In the genomic region with DNA sequence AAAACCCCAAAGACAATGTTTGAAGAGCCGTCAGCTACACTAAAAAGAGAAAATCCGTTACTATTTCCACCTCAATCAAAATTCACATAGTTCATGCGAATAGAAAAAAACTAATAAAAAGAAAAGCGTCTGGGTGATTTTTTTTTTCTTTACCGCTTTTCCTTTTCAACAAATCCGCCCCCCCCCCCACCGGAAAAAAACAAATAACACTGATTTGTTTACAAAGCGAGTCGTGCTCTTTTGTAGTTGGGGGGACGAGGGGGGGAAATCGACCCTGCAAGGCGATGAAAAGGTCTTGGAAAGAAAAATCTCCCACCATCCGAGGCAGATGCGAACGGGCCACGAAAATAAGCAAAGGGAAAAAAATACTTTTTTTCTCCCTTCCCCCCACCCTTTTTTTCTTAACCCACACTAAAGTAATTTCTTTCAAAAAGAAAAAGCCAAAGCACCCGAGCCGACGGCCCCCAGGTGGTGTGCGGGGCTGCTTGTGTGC, we compare ENCODE assay signal across 8 cellular contexts. TPM values are rescaled to one million over a fixed set of nuclear protein-coding genes. Genes with fewer than 3 reads are reported as not detected.
DNase-seq lines count a peak whose midpoint lies in the region; ATAC-seq and TF ChIP-seq lines count a peak whose summit lies in the region.

No MANE protein-coding gene starts in this region.

- intact Hi-C loops in right cardiac atrium (cut with DNase I): loop anchor here in 3 of 4 donors (5.0 to 10.0 kb wide), 3 partner anchors 67 to 119 kb away; no protein-coding TSS in a partner anchor

- H3K27me3 ChIP-seq in right cardiac atrium (ENCODE audit: control insufficient read depth, insufficient read depth): no peaks in the 10 kb centered on the region

- H3K9me3 ChIP-seq in right cardiac atrium (ENCODE audit: control insufficient read depth, low read length): no peaks in the 10 kb centered on the region

- no peaks in the 10 kb centered on the region for H3K4me1 ChIP-seq in right cardiac atrium (ENCODE audit: control insufficient read depth, insufficient read depth, low read length)

- POLR2A ChIA-PET in WTC11 (lab: Charles Lee): interaction anchor here (0.7 to 0.8 kb wide), 2 partner anchors 237 to 1083 kb away, joined by 3 to 7 read pairs; no protein-coding TSS in a partner anchor

- H3K4me3 Mint-ChIP-seq in WTC11: peak overlapping the region; percentile 97

- H3K27ac ChIP-seq in right cardiac atrium (ENCODE audit: low read length) (peak overlapping the region; percentile 89), skin epidermis (peak overlapping the region; percentile 1 to 97 (median 87))

- peaks cover 46% of the 10 kb centered on the region for H3K27me3 Mint-ChIP-seq in WTC11 (ENCODE audit: low read depth)

- H3K4me3 ChIP-seq in HFF-Myc (replicated peaks; ENCODE audit: low read depth, low read length) (peak overlapping the region; percentile 90), right cardiac atrium (ENCODE audit: low read length) (peak overlapping the region; percentile 100), skin epidermis (peak overlapping the region; percentile 36 to 66 (median 51))

- no peak for DNase-seq in HFF-Myc (ENCODE audit: extremely low read depth, low read depth)
- no peak for DNase-seq in WTC11 (ENCODE audit: low spot score)
- no peak for DNase-seq in right cardiac atrium
- DNase-seq in NCI-H1694 treated with DMSO at 0.1 percent for 48 hours (lab: John Stamatoyannopoulos, UW): no peak
- DNase-seq in mesenteric fat pad (ENCODE audit: low spot score): no peak
- no peak for DNase-seq in NCI-H226

- under 1% methylated on average over 20 of the region's 20 CpGs for WGBS in right cardiac atrium

- H3K36me3 Mint-ChIP-seq in WTC11: no peaks in the 10 kb centered on the region

- H3K9me3 Mint-ChIP-seq in WTC11: no peaks in the 10 kb centered on the region

- TF ChIP-seq CTCF in HFF-Myc (IDR thresholded peaks at IDR 0.05; ENCODE audit: low read depth, low read length, missing control alignments) (no peak), WTC11 (IDR thresholded peaks at IDR 0.05) (no peak)

- ATAC-seq in WTC11: no peak
- ATAC-seq in right cardiac atrium: no peak
- ATAC-seq in HG03025 (IDR thresholded peaks at IDR 0.05; ENCODE audit: low FRiP score, unreplicated experiment): no peak

- H3K27ac Mint-ChIP-seq in WTC11: peak overlapping the region; percentile 82; the same call in 1 of the 2 replicates

- peaks cover 20% of the 10 kb centered on the region for H3K4me1 Mint-ChIP-seq in WTC11

- CTCF ChIA-PET in WTC11 (lab: Charles Lee): interaction anchor here (0.7 kb wide), 1 partner anchor 209 kb away, joined by 5 read pairs; no protein-coding TSS in a partner anchor

TF ChIP-seq in WTC11, 78 proteins besides CTCF, POLR2A, EP300 and RAD21:
- TF ChIP-seq, protein P1, sequence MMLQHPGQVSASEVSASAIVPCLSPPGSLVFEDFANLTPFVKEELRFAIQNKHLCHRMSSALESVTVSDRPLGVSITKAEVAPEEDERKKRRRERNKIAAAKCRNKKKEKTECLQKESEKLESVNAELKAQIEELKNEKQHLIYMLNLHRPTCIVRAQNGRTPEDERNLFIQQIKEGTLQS (CRISPR knock-in tag; conservative IDR thresholded peaks at IDR 0.05): no peak
- TF ChIP-seq, protein P2, sequence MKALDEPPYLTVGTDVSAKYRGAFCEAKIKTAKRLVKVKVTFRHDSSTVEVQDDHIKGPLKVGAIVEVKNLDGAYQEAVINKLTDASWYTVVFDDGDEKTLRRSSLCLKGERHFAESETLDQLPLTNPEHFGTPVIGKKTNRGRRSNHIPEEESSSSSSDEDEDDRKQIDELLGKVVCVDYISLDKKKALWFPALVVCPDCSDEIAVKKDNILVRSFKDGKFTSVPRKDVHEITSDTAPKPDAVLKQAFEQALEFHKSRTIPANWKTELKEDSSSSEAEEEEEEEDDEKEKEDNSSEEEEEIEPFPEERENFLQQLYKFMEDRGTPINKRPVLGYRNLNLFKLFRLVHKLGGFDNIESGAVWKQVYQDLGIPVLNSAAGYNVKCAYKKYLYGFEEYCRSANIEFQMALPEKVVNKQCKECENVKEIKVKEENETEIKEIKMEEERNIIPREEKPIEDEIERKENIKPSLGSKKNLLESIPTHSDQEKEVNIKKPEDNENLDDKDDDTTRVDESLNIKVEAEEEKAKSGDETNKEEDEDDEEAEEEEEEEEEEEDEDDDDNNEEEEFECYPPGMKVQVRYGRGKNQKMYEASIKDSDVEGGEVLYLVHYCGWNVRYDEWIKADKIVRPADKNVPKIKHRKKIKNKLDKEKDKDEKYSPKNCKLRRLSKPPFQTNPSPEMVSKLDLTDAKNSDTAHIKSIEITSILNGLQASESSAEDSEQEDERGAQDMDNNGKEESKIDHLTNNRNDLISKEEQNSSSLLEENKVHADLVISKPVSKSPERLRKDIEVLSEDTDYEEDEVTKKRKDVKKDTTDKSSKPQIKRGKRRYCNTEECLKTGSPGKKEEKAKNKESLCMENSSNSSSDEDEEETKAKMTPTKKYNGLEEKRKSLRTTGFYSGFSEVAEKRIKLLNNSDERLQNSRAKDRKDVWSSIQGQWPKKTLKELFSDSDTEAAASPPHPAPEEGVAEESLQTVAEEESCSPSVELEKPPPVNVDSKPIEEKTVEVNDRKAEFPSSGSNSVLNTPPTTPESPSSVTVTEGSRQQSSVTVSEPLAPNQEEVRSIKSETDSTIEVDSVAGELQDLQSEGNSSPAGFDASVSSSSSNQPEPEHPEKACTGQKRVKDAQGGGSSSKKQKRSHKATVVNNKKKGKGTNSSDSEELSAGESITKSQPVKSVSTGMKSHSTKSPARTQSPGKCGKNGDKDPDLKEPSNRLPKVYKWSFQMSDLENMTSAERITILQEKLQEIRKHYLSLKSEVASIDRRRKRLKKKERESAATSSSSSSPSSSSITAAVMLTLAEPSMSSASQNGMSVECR (CRISPR knock-in tag; IDR thresholded peaks at IDR 0.05; ENCODE audit: borderline replicate concordance): no peak
- TF ChIP-seq PRRX2 (CRISPR knock-in tag; IDR thresholded peaks at IDR 0.05): no peak
- TF ChIP-seq SOX15 (CRISPR knock-in tag; IDR thresholded peaks at IDR 0.05): no peak
- TF ChIP-seq, protein P3, sequence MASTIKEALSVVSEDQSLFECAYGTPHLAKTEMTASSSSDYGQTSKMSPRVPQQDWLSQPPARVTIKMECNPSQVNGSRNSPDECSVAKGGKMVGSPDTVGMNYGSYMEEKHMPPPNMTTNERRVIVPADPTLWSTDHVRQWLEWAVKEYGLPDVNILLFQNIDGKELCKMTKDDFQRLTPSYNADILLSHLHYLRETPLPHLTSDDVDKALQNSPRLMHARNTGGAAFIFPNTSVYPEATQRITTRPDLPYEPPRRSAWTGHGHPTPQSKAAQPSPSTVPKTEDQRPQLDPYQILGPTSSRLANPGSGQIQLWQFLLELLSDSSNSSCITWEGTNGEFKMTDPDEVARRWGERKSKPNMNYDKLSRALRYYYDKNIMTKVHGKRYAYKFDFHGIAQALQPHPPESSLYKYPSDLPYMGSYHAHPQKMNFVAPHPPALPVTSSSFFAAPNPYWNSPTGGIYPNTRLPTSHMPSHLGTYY (CRISPR knock-in tag; IDR thresholded peaks at IDR 0.05): no peak
- TF ChIP-seq ZNF138 (CRISPR knock-in tag; conservative IDR thresholded peaks at IDR 0.05): no peak
- TF ChIP-seq GTF2I (CRISPR knock-in tag; conservative IDR thresholded peaks at IDR 0.05): no peak
- TF ChIP-seq FOXP1 (CRISPR knock-in tag; IDR thresholded peaks at IDR 0.05; ENCODE audit: borderline replicate concordance): no peak
- TF ChIP-seq, protein P4, sequence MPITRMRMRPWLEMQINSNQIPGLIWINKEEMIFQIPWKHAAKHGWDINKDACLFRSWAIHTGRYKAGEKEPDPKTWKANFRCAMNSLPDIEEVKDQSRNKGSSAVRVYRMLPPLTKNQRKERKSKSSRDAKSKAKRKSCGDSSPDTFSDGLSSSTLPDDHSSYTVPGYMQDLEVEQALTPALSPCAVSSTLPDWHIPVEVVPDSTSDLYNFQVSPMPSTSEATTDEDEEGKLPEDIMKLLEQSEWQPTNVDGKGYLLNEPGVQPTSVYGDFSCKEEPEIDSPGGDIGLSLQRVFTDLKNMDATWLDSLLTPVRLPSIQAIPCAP (CRISPR knock-in tag; IDR thresholded peaks at IDR 0.05): no peak
- TF ChIP-seq RELA (CRISPR knock-in tag; IDR thresholded peaks at IDR 0.05; ENCODE audit: borderline replicate concordance): no peak
- TF ChIP-seq, protein P5, sequence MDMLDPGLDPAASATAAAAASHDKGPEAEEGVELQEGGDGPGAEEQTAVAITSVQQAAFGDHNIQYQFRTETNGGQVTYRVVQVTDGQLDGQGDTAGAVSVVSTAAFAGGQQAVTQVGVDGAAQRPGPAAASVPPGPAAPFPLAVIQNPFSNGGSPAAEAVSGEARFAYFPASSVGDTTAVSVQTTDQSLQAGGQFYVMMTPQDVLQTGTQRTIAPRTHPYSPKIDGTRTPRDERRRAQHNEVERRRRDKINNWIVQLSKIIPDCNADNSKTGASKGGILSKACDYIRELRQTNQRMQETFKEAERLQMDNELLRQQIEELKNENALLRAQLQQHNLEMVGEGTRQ (CRISPR knock-in tag; IDR thresholded peaks at IDR 0.05): no peak
- no peak for TF ChIP-seq ZNF317 (CRISPR knock-in tag; IDR thresholded peaks at IDR 0.05; ENCODE audit: borderline replicate concordance, low read depth)
- TF ChIP-seq GABPB1 (CRISPR knock-in tag; IDR thresholded peaks at IDR 0.05): no peak
- no peak for TF ChIP-seq ZNF423 (CRISPR knock-in tag; IDR thresholded peaks at IDR 0.05)
- no peak for TF ChIP-seq KAT7 (CRISPR knock-in tag; IDR thresholded peaks at IDR 0.05; ENCODE audit: borderline replicate concordance)

RNA-seq across cellular contexts. Expression of a gene that starts 0.6 kb away (rescaled TPM):
- 13.8 to 16.9 TPM (median 15.3 TPM) in 3 replicates for total RNA-seq in WTC11 (2021)
- total RNA-seq in right cardiac atrium: 10 to 100 TPM; 37.3 to 54.5 (median 42.1) TPM
- 7.2 TPM for polyA plus RNA-seq in right cardiac atrium
- total RNA-seq in mesenteric fat pad: 20.4 TPM
